Comparison of ENCODE assay signal across 24 cellular contexts in the genomic region with DNA sequence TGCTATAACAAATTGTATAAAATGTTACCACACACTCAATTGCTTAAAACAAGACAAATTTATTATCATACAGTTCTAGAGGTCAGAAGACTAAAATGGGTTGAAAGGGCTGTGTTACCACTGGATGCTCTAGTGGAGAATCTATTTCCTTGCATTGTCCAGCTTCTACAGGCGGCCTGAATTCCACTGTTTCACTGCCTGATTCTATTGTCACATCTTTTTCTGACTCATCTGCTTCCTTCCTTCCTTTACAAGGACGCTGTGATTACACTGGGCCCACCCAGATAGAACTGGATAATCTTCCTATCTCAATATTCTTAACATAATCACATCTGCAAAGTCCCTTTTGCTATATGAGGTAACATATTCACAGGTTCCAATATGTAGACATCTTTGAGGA. TPM values are rescaled to one million over a fixed set of nuclear protein-coding genes. Genes with fewer than 3 reads are reported as not detected.
"Had no signal": no experiment of that assay in that cellular context is flagged by ENCODE, and none has a peak within 500 bp of the region (broad histone marks: within the 10 kb centered on the region; RNA-seq: fewer than 3 reads in every experiment).

No MANE protein-coding gene starts in this region.

- H3K4me2 ChIP-seq: KMS-11, SK-N-SH had no signal

- H3K4me3 Mint-ChIP-seq: IgD-negative memory B cell had no signal

- H3K36me3 Mint-ChIP-seq: IgD-negative memory B cell had no signal

- H3K4me1 Mint-ChIP-seq: IgD-negative memory B cell had no signal

- DNase-seq: Kasumi-1, MM.1S, NCI-H1092 treated with DMSO at 0.1 percent for 48 hours, NCI-H1436, NCI-H187, NCI-H2029, NCI-H2081 treated with DMSO at 0.1 percent for 48 hours, NCI-H2171, NCI-H226, NCI-H446, NCI-H510A, NCI-H524 treated with DMSO at 0.1 percent for 48 hours, NCI-H69, NCI-H774, PC-3, SHP77, SK-N-SH had no signal

- H3K27ac Mint-ChIP-seq: IgD-negative memory B cell had no signal

- ATAC-seq: K562, Panc1, PC-3 had no signal

- H3K27me3 Mint-ChIP-seq: IgD-negative memory B cell had no signal

- FAIRE-seq: HTR-8/SVneo, K562 had no signal

- H3K9ac ChIP-seq: KMS-11, SK-N-SH had no signal

- H3K4me3 ChIP-seq: K562 had no signal

- H3K27ac ChIP-seq: KMS-11, RWPE1 had no signal

- H3K9me3 ChIP-seq: SK-N-SH had no signal

RNA-seq across cellular contexts. Expression of a gene that starts 19.4 kb away (rescaled TPM):
- total RNA-seq: OCI-LY7, PC-3 had no signal
- polyA plus RNA-seq: IgD-negative memory B cell had no signal

RNA-seq across cellular contexts. Expression of a gene that starts 45.7 kb away (rescaled TPM):
- total RNA-seq: OCI-LY7, PC-3 had no signal
- polyA plus RNA-seq: IgD-negative memory B cell, K562 had no signal
